In the genomic region with DNA sequence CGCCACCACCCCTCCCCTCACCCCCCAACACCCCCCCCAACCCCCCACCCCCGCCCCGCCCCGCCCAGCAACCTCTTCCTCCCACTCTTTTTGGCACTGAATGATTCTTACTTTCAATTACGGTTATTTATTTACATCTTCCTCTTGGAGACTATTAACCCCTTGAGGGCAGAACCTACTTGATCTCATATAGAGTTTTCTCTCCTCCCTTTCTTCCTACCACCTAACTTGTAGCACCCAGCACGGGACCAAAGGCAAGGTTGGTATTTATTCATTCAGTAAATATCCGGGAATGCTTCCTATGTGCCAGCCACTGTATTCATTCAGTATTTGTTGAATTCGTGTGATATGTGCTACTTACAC, we compare ENCODE assay signal across 10 cellular contexts. TPM values are rescaled to one million over a fixed set of nuclear protein-coding genes. Genes with fewer than 3 reads are reported as not detected.
A peak's percentile ranks its signal among the peaks of the same experiment; 100 is the strongest.
DNase-seq lines count a peak whose midpoint lies in the region; ATAC-seq and TF ChIP-seq lines count a peak whose summit lies in the region.
"Had no signal": no experiment of that assay in that cellular context is flagged by ENCODE, and none has a peak within 500 bp of the region (broad histone marks: within the 10 kb centered on the region; RNA-seq: fewer than 3 reads in every experiment).

No MANE protein-coding gene starts in this region.

- peak overlapping the region; percentile 42 for H3K4me3 ChIP-seq in GM23338
- peak overlapping the region; percentile 1 for H3K4me3 ChIP-seq in rectal smooth muscle tissue (ENCODE audit: low read length)
- H3K4me3 ChIP-seq in left lung: no peak overlapping the region

- no peak for TF ChIP-seq POLR2A in erythroblast (IDR thresholded peaks at IDR 0.05; ENCODE audit: low read length)

- H3K27ac ChIP-seq in GM23338 (ENCODE audit: low read depth) (no peak overlapping the region), rectal smooth muscle tissue (ENCODE audit: low read depth, low read length) (peak overlapping the region; percentile 57), left lung (peak overlapping the region in 1 of 2 donors; percentile 64)

- no peaks in the 10 kb centered on the region for H3K9me3 ChIP-seq in left lung
- H3K9me3 ChIP-seq: ovary had no signal

- 0 out of 3 replicates have a peak, but pooled peaks cover 3% of the 10 kb centered on the region for H3K36me3 Mint-ChIP-seq in GM23338 (ENCODE audit: low read depth)

- peak overlapping the region; percentile 71 for H3K4me2 ChIP-seq in GM23338

- 0 out of 2 replicates have a peak, but pooled peaks cover 3% of the 10 kb centered on the region for H3F3A ChIP-seq in GM23338 (replicated peaks; ENCODE audit: low read depth)

- peak; percentile 38 for DNase-seq in GM23338 (ENCODE audit: low spot score)
- DNase-seq in NCI-H69 (lab: John Stamatoyannopoulos, UW): peak; percentile 36
- DNase-seq in erythroblast (lab: John Stamatoyannopoulos, UW): peak; percentile 49 to 50
- DNase-seq in left lung: no peak
- DNase-seq in activated CD4-positive, CD25-positive, alpha-beta regulatory T cell (lab: John Stamatoyannopoulos, UW): no peak
- DNase-seq: activated CD4-positive, alpha-beta T cell treated with anti-CD3 and anti-CD28 coated beads for 1 hour; stimulated activated CD8-positive, alpha-beta memory T cell treated with anti-CD3 and anti-CD28 coated beads, Interleukin-4, amount 100 ng/mL, for 48 hours had no signal

- no peaks in the 10 kb centered on the region for H3K9me2 ChIP-seq in GM23338 (ENCODE audit: insufficient read depth)

- H3K36me3 ChIP-seq in GM23338 (ENCODE audit: insufficient read depth) (no peaks in the 10 kb centered on the region; the same call in 1 of the 2 replicates), rectal smooth muscle tissue (ENCODE audit: control insufficient read depth, insufficient read depth, low read length) (no peaks in the 10 kb centered on the region), left lung (no peaks in the 10 kb centered on the region)
- H3K36me3 ChIP-seq: ovary had no signal

- H3K9me3 Mint-ChIP-seq in GM23338: no peaks in the 10 kb centered on the region

- H3K27ac Mint-ChIP-seq in GM23338: no peak overlapping the region

- peaks cover 51% of the 10 kb centered on the region for H3K4me1 ChIP-seq in GM23338 (ENCODE audit: insufficient read depth)
- H3K4me1 ChIP-seq in rectal smooth muscle tissue (ENCODE audit: control insufficient read depth, insufficient read depth, low read length): peaks cover 12% of the 10 kb centered on the region
- peaks cover 0 to 41% of the 10 kb centered on the region in 2 donors for H3K4me1 ChIP-seq in left lung

- no peak for TF ChIP-seq CTCF in GM23338 (conservative IDR thresholded peaks at IDR 0.05; ENCODE audit: low read depth in 2 of 2)
- TF ChIP-seq CTCF in left lung (IDR thresholded peaks at IDR 0.05): no peak

- peaks cover 55% of the 10 kb centered on the region for H3K4me1 Mint-ChIP-seq in GM23338

- H3K9ac ChIP-seq in rectal smooth muscle tissue (ENCODE audit: low read length): no peak overlapping the region

- H2AFZ ChIP-seq in GM23338: no peak overlapping the region

- H3K79me2 ChIP-seq in GM23338 (replicated peaks; ENCODE audit: insufficient read depth): peaks cover 8% of the 10 kb centered on the region

- peaks cover 27% of the 10 kb centered on the region for H3K27me3 Mint-ChIP-seq in GM23338 (ENCODE audit: insufficient read depth, low read depth, poor library complexity)

- H4K20me1 ChIP-seq in GM23338 (replicated peaks; ENCODE audit: insufficient read depth): peaks cover 6% of the 10 kb centered on the region

- peaks cover 86% of the 10 kb centered on the region for H3K27me3 ChIP-seq in GM23338 (ENCODE audit: insufficient read depth)
- H3K27me3 ChIP-seq in rectal smooth muscle tissue (ENCODE audit: control insufficient read depth, insufficient read depth, low read length): no peaks in the 10 kb centered on the region
- peaks cover 0 to 31% of the 10 kb centered on the region in 2 donors for H3K27me3 ChIP-seq in left lung
- H3K27me3 ChIP-seq: ovary had no signal

- H3K4me3 Mint-ChIP-seq in GM23338: peak overlapping the region; percentile 78

- intact Hi-C loops in left lung (cut with DNase I): no loop called here

- ATAC-seq in GM23338: no peak
- no peak for ATAC-seq in left lung
- no peak for ATAC-seq in GM18870 (IDR thresholded peaks at IDR 0.05; ENCODE audit: unreplicated experiment)

TF ChIP-seq in GM23338, 12 proteins besides CTCF, POLR2A, EP300 and RAD21 (continues in another document):
- TF ChIP-seq CREB1 (CRISPR knock-in tag; IDR thresholded peaks at IDR 0.05; ENCODE audit: low read depth) (no peak), EZH2phosphoT487 (IDR thresholded peaks at IDR 0.05; ENCODE audit: unreplicated experiment) (no peak), POLR2AphosphoS5 (IDR thresholded peaks at IDR 0.05; ENCODE audit: low read depth) (no peak), EZH2 (IDR thresholded peaks at IDR 0.05; ENCODE audit: low read depth, unreplicated experiment) (no peak), ZNF331 (CRISPR knock-in tag; IDR thresholded peaks at IDR 0.05; ENCODE audit: low read depth) (no peak), NANOG (IDR thresholded peaks at IDR 0.05; ENCODE audit: borderline replicate concordance) (no peak), ZNF114 (CRISPR knock-in tag; IDR thresholded peaks at IDR 0.05) (no peak)
- TF ChIP-seq, protein P1, sequence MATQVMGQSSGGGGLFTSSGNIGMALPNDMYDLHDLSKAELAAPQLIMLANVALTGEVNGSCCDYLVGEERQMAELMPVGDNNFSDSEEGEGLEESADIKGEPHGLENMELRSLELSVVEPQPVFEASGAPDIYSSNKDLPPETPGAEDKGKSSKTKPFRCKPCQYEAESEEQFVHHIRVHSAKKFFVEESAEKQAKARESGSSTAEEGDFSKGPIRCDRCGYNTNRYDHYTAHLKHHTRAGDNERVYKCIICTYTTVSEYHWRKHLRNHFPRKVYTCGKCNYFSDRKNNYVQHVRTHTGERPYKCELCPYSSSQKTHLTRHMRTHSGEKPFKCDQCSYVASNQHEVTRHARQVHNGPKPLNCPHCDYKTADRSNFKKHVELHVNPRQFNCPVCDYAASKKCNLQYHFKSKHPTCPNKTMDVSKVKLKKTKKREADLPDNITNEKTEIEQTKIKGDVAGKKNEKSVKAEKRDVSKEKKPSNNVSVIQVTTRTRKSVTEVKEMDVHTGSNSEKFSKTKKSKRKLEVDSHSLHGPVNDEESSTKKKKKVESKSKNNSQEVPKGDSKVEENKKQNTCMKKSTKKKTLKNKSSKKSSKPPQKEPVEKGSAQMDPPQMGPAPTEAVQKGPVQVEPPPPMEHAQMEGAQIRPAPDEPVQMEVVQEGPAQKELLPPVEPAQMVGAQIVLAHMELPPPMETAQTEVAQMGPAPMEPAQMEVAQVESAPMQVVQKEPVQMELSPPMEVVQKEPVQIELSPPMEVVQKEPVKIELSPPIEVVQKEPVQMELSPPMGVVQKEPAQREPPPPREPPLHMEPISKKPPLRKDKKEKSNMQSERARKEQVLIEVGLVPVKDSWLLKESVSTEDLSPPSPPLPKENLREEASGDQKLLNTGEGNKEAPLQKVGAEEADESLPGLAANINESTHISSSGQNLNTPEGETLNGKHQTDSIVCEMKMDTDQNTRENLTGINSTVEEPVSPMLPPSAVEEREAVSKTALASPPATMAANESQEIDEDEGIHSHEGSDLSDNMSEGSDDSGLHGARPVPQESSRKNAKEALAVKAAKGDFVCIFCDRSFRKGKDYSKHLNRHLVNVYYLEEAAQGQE (IDR thresholded peaks at IDR 0.05; ENCODE audit: unreplicated experiment): no peak
- TF ChIP-seq, protein P2, sequence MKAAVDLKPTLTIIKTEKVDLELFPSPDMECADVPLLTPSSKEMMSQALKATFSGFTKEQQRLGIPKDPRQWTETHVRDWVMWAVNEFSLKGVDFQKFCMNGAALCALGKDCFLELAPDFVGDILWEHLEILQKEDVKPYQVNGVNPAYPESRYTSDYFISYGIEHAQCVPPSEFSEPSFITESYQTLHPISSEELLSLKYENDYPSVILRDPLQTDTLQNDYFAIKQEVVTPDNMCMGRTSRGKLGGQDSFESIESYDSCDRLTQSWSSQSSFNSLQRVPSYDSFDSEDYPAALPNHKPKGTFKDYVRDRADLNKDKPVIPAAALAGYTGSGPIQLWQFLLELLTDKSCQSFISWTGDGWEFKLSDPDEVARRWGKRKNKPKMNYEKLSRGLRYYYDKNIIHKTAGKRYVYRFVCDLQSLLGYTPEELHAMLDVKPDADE (IDR thresholded peaks at IDR 0.05): no peak

RNA-seq across cellular contexts. Expression of a gene that starts 1.2 kb away (rescaled TPM):
- total RNA-seq in GM23338 (2014; rRNA removed; shearing (Covaris generic)): 3.5 and 5.7 TPM in 2 replicates
- polyA plus RNA-seq in GM23338 (2016; fragmentation: Nextera tagmentation; extraction: Ambion mirVana): 1.9 and 2.0 TPM in 2 replicates
- total RNA-seq in left lung: 10 to 100 TPM; 10.5 to 13.4 TPM

Comparison
In these comparisons a context has a peak if more than half of its experiments do, and no peak if none do; other contexts are left out.
1. DNase-seq: peak in GM23338 (single experiment), NCI-H69 (single experiment) and erythroblast (2 of 2); none in left lung (0 of 2) and activated CD4-positive, CD25-positive, alpha-beta regulatory T cell (0 of 4).
2. H3K4me3 ChIP-seq: peak in GM23338 (single experiment) and rectal smooth muscle tissue (single experiment); none in left lung (0 of 2).